Comparison of ENCODE assay signal across 1 cellular context in genomic region chr4:148015058-148015457, GRCh38.
TF ChIP-seq lines count a peak whose summit lies in the region.

No MANE protein-coding gene starts in this region.

TF ChIP-seq in GM12878, 131 proteins besides CTCF, POLR2A, EP300 and RAD21 (continued from another document):
- peak in 1 of 2 experiments; percentile 63; a peak in 2 of 4 replicates for TF ChIP-seq ETV6 (conservative IDR thresholded peaks at IDR 0.05 in 1 of 2, IDR thresholded peaks at IDR 0.05 in 1 of 2; ENCODE audit: borderline replicate concordance in 1 of 2, low read depth in 1 of 2)
- TF ChIP-seq MAX (IDR thresholded peaks at IDR 0.05; ENCODE audit: low read depth, low read length), result no peak
- TF ChIP-seq NR2F1 (conservative IDR thresholded peaks at IDR 0.05), result no peak
- no peak for TF ChIP-seq POLR2AphosphoS5 (IDR thresholded peaks at IDR 0.05; ENCODE audit: low read length)
- no peak for TF ChIP-seq ZSCAN29 (IDR thresholded peaks at IDR 0.05)
- TF ChIP-seq SMC3 (IDR thresholded peaks at IDR 0.05; ENCODE audit: borderline replicate concordance, low read length), result no peak
- TF ChIP-seq FOXK2 (IDR thresholded peaks at IDR 0.05), result no peak
